24 cellular contexts compared by ENCODE assay signal in genomic region chrY:15546177-15546754, GRCh38.
"Had no signal": no experiment of that assay in that cellular context is flagged by ENCODE, and none has a peak within 500 bp of the region (broad histone marks: within the 10 kb centered on the region; RNA-seq: fewer than 3 reads in every experiment).

No MANE protein-coding gene starts in this region.

- H2AFZ ChIP-seq: PC-9 had no signal

- H3K4me3 Mint-ChIP-seq: IgD-negative memory B cell had no signal

- H3K9ac ChIP-seq: KMS-11 had no signal

- H3K4me3 ChIP-seq: K562, PC-9, Peyer's patch, SJCRH30 had no signal

- H3K27ac Mint-ChIP-seq: IgD-negative memory B cell had no signal

- H3K36me3 ChIP-seq: Peyer's patch, SJCRH30 had no signal

- H3K27me3 ChIP-seq: Peyer's patch, SJCRH30 had no signal

- ATAC-seq: K562, Right ventricle myocardium inferior, SK-N-SH treated with all-trans-retinoic acid at 6 μM for 48 hours had no signal

- H3K4me1 Mint-ChIP-seq: IgD-negative memory B cell had no signal

- DNase-seq: Kasumi-1, MM.1S, NCI-H1092 treated with DMSO at 0.1 percent for 48 hours, NCI-H1436, NCI-H187, NCI-H2029, NCI-H2081 treated with DMSO at 0.1 percent for 48 hours, NCI-H2171, NCI-H226, NCI-H446, NCI-H510A, NCI-H524 treated with DMSO at 0.1 percent for 48 hours, NCI-H69, NCI-H774, OCI-M1, PC-9, Peyer's patch, SHP77 treated with DMSO at 0.1 percent for 48 hours, SJCRH30 had no signal

- H3K4me2 ChIP-seq: KMS-11, PC-9 had no signal

- H3K9me3 Mint-ChIP-seq: IgD-negative memory B cell had no signal

- H3K27me3 Mint-ChIP-seq: IgD-negative memory B cell had no signal

- H3K9me3 ChIP-seq: Peyer's patch, SJCRH30 had no signal

- H3K4me1 ChIP-seq: Peyer's patch, SJCRH30 had no signal

- H3K36me3 Mint-ChIP-seq: IgD-negative memory B cell had no signal

- H3K27ac ChIP-seq: KMS-11, PC-9, Peyer's patch, SJCRH30 had no signal
